Comparison of ENCODE assay signal across 20 cellular contexts in genomic region chr3:157819826-157820517, GRCh38.
"Had no signal": no experiment of that assay in that cellular context is flagged by ENCODE, and none has a peak within 500 bp of the region (broad histone marks: within the 10 kb centered on the region; RNA-seq: fewer than 3 reads in every experiment).

No MANE protein-coding gene starts in this region.

- H3K9me3 ChIP-seq: breast epithelium, esophagus muscularis mucosa, left lung, pancreas, spleen, tibial nerve had no signal

- H3K4me3 Mint-ChIP-seq: activated CD8-positive, alpha-beta T cell treated with anti-CD3 and anti-CD28 coated beads for 36 hours; activated T-cell treated with anti-CD3 and anti-CD28 coated beads, Interleukin-2, amount 50 U/mL, for 4 hours; activated T-helper 17 cell treated with anti-CD3 and anti-CD28 coated beads, Interleukin-2, amount 50 U/mL, for 72 hours; central memory CD8-positive, alpha-beta T cell; dendritic cell treated with granulocyte-macrophage colony-stimulating factor and Interleukin-4, amounts not matched to agents 40 ng/mL and 50 ng/mL, for 4 days; mesothelial cell of epicardium; naive B cell had no signal

- H3K9me3 Mint-ChIP-seq: activated CD8-positive, alpha-beta T cell treated with anti-CD3 and anti-CD28 coated beads for 36 hours; central memory CD8-positive, alpha-beta T cell; dendritic cell treated with granulocyte-macrophage colony-stimulating factor and Interleukin-4, amounts not matched to agents 40 ng/mL and 50 ng/mL, for 4 days; mesothelial cell of epicardium had no signal

- H3K36me3 Mint-ChIP-seq: mesothelial cell of epicardium, naive B cell had no signal

- H3K27ac ChIP-seq: breast epithelium, esophagus muscularis mucosa, left lung, pancreas, spleen had no signal

- ATAC-seq: activated CD8-positive, alpha-beta T cell treated with anti-CD3 and anti-CD28 coated beads for 36 hours; activated T-cell treated with anti-CD3 and anti-CD28 coated beads, Interleukin-2, amount 50 U/mL, for 4 hours; activated T-helper 17 cell treated with anti-CD3 and anti-CD28 coated beads, Interleukin-2, amount 50 U/mL, for 72 hours; pancreas had no signal

- FAIRE-seq: pancreas had no signal

- H3K36me3 ChIP-seq: breast epithelium, esophagus muscularis mucosa, left lung, pancreas, spleen, tibial nerve had no signal

- H3K27me3 ChIP-seq: breast epithelium, esophagus muscularis mucosa, left lung, pancreas, spleen, tibial nerve had no signal

- H3K27ac Mint-ChIP-seq: activated CD8-positive, alpha-beta T cell treated with anti-CD3 and anti-CD28 coated beads for 36 hours; activated T-helper 17 cell treated with anti-CD3 and anti-CD28 coated beads, Interleukin-2, amount 50 U/mL, for 72 hours; dendritic cell treated with granulocyte-macrophage colony-stimulating factor and Interleukin-4, amounts not matched to agents 40 ng/mL and 50 ng/mL, for 4 days; mesothelial cell of epicardium; naive B cell had no signal

- H3K4me1 ChIP-seq: breast epithelium, esophagus muscularis mucosa, left lung, pancreas, spleen had no signal

- H3K27me3 Mint-ChIP-seq: activated CD8-positive, alpha-beta T cell treated with anti-CD3 and anti-CD28 coated beads for 36 hours; activated T-helper 17 cell treated with anti-CD3 and anti-CD28 coated beads, Interleukin-2, amount 50 U/mL, for 72 hours; dendritic cell treated with granulocyte-macrophage colony-stimulating factor and Interleukin-4, amounts not matched to agents 40 ng/mL and 50 ng/mL, for 4 days had no signal

- H3K4me3 ChIP-seq: breast epithelium, esophagus muscularis mucosa, left lung, pancreas, spleen, tibial nerve had no signal

- DNase-seq: activated CD4-positive, alpha-beta T cell treated with anti-CD3 and anti-CD28 coated beads, Interleukin-2, amount 50 U/mL, for 1 hour; activated CD8-positive, alpha-beta T cell treated with anti-CD3 and anti-CD28 coated beads for 36 hours; activated gamma-delta T cell treated with Interleukin-2 at 50 U/mL for 16 hours; activated naive CD4-positive, alpha-beta T cell treated with anti-CD3 and anti-CD28 coated beads, Interleukin-2, amount 50 U/mL, for 16 hours; activated T-cell treated with anti-CD3 and anti-CD28 coated beads, Interleukin-2, amount 50 U/mL, for 4 hours; foreskin melanocyte; left lung; naive B cell; nucleus accumbens; pancreas; spleen; stimulated activated naive CD4-positive, alpha-beta T cell; T-helper 2 cell had no signal

- H3K4me1 Mint-ChIP-seq: activated T-helper 17 cell treated with anti-CD3 and anti-CD28 coated beads, Interleukin-2, amount 50 U/mL, for 72 hours; central memory CD8-positive, alpha-beta T cell; mesothelial cell of epicardium; naive B cell had no signal
